Comparison of ENCODE assay signal across 8 cellular contexts in genomic region chr12:56299308-56299852, GRCh38. TPM values are rescaled to one million over a fixed set of nuclear protein-coding genes. Genes with fewer than 3 reads are reported as not detected.
A peak's percentile ranks its signal among the peaks of the same experiment; 100 is the strongest.
DNase-seq lines count a peak whose midpoint lies in the region; ATAC-seq, FAIRE-seq and TF ChIP-seq lines count a peak whose summit lies in the region.

No MANE protein-coding gene starts in this region.

- H4K5ac ChIP-seq in H1 (ENCODE audit: insufficient read length, low read depth, low read length) = no peak overlapping the region

- peaks cover 50% of the 10 kb centered on the region for H3K4me1 Mint-ChIP-seq in CD14-positive monocyte
- peaks cover 39% of the 10 kb centered on the region for H3K4me1 Mint-ChIP-seq in T-helper 2 cell treated with Interferon-gamma antibody and Interleukin-4, amounts not matched to agents 5 μg/mL and 100 μg/mL, for 36 hours (ENCODE audit: low read depth)

- intact Hi-C loops in CD14-positive monocyte (cut with micrococcal nuclease) = no loop called here
- intact Hi-C loops in uterus (cut with DNase I; ENCODE audit: low total_unique reads) = no loop called here

- peak overlapping the region; percentile 95 to 99 (median 96) for H3K4me3 ChIP-seq in H1 (ENCODE audit: extremely low read depth in 1 of 4, insufficient read depth in 2 of 4, low read depth in 3 of 4, low read length in 4 of 4)
- peak overlapping the region; percentile 90 to 97 for H3K4me3 ChIP-seq in muscle layer of duodenum (ENCODE audit: low read depth in 1 of 2, low read length in 2 of 2)
- peak overlapping the region; percentile 85 to 86 for H3K4me3 ChIP-seq in uterus

- TF ChIP-seq EP300 in H1 (IDR thresholded peaks at IDR 0.05; ENCODE audit: borderline replicate concordance in 1 of 2, low read depth in 2 of 2, low read length in 2 of 2) = no peak

- H3K36me3 Mint-ChIP-seq in CD14-positive monocyte = peaks cover 9 to 29% of the 10 kb centered on the region in 2 donors
- peaks cover 32% of the 10 kb centered on the region for H3K36me3 Mint-ChIP-seq in T-helper 2 cell treated with Interferon-gamma antibody and Interleukin-4, amounts not matched to agents 5 μg/mL and 100 μg/mL, for 36 hours (ENCODE audit: low read depth)

- H3K18ac ChIP-seq in H1 (ENCODE audit: extremely low read depth, low read length) = 0 out of 2 replicates have a peak overlapping the region, but pooled peaks have one; percentile 9

- POLR2A ChIA-PET in H1 (lab: Charles Lee; ENCODE audit: partially characterized antibody) = interaction anchor here (1.0 to 2.1 kb wide), 10 partner anchors 19 to 182 kb away, joined by 3 to 14 read pairs (median 4); partner anchors contain the start of genes ANKRD52, COQ10A, IL23A and PAN2

- H2BK15ac ChIP-seq in H1 (ENCODE audit: low read length) = no peak overlapping the region

- TF ChIP-seq CTCF in CD14-positive monocyte (IDR thresholded peaks at IDR 0.05) (no peak), H1 (IDR thresholded peaks at IDR 0.05; ENCODE audit: control extremely low read depth in 1 of 3, insufficient read depth in 1 of 3, low read depth in 1 of 3, low read length in 3 of 3) (no peak), uterus (IDR thresholded peaks at IDR 0.05) (no peak)

- ATAC-seq in HG02885 (IDR thresholded peaks at IDR 0.05; ENCODE audit: poor library complexity, unreplicated experiment) = peak; percentile 9

- no peak overlapping the region for H4K91ac ChIP-seq in H1 (replicated peaks; ENCODE audit: insufficient read length, low read length)

- H3K27ac ChIP-seq in H1 (ENCODE audit: low read depth, low read length) (peak overlapping the region; percentile 45; the same call in 1 of the 2 replicates), muscle layer of duodenum (ENCODE audit: low read length) (peak overlapping the region; percentile 87), uterus (peak overlapping the region; percentile 87 to 93)

- no peak for TF ChIP-seq RAD21 in H1 (IDR thresholded peaks at IDR 0.05 in 1 of 2, conservative IDR thresholded peaks at IDR 0.05 in 1 of 2; ENCODE audit: low read depth in 2 of 2, low read length in 2 of 2)

- H3K56ac ChIP-seq in H1 (replicated peaks; ENCODE audit: insufficient read length, low read depth, low read length) = peak overlapping the region; percentile 24

- no peak overlapping the region for H2AFZ ChIP-seq in H1 (ENCODE audit: low read length)

- H3K27me3 ChIP-seq in H1 (replicated peaks in 1 of 4; ENCODE audit: control insufficient read depth in 3 of 4, extremely low read depth in 1 of 4, insufficient read depth in 3 of 4, low read length in 3 of 4) (no peaks in the 10 kb centered on the region), muscle layer of duodenum (ENCODE audit: low read depth, low read length) (no peaks in the 10 kb centered on the region), uterus (no peaks in the 10 kb centered on the region)

- no peaks in the 10 kb centered on the region for H3K9me3 Mint-ChIP-seq in CD14-positive monocyte
- no peaks in the 10 kb centered on the region for H3K9me3 Mint-ChIP-seq in T-helper 2 cell treated with Interferon-gamma antibody and Interleukin-4, amounts not matched to agents 5 μg/mL and 100 μg/mL, for 36 hours

- H3K9ac ChIP-seq in H1 (replicated peaks in 1 of 4; ENCODE audit: extremely low read depth in 1 of 4, low read depth in 3 of 4, low read length in 3 of 4) = peak overlapping the region; percentile 65 to 75 (median 68)

- DNase-seq in CD14-positive monocyte (ENCODE audit: low spot score) = no peak
- peak; percentile 12 for DNase-seq in T-helper 2 cell treated with Interferon-gamma antibody and Interleukin-4, amounts not matched to agents 5 μg/mL and 100 μg/mL, for 36 hours (ENCODE audit: low spot score)
- peak in 1 of 2 experiments; percentile 46 for DNase-seq in H1 (ENCODE audit: low read depth in 1 of 2, low spot score in 2 of 2)
- no peak for DNase-seq in uterus
- DNase-seq in OCI-M2 (lab: John Stamatoyannopoulos, UW; ENCODE audit: unreplicated experiment) = no peak
- no peak for DNase-seq in NCI-H2029 (lab: John Stamatoyannopoulos, UW)

- H3K4me3 Mint-ChIP-seq in CD14-positive monocyte = peak overlapping the region; percentile 93 to 98
- H3K4me3 Mint-ChIP-seq in T-helper 2 cell treated with Interferon-gamma antibody and Interleukin-4, amounts not matched to agents 5 μg/mL and 100 μg/mL, for 36 hours = peak overlapping the region; percentile 98

- WGBS in H1 (ENCODE audit: extremely low coverage in 1 of 2, insufficient coverage in 1 of 2, insufficient read length in 1 of 2, insufficient replicate concordance in 2 of 2, low coverage in 1 of 2, low lambda C conversion rate in 2 of 2, missing lambda C conversion rate in 1 of 2), 2 experiments = 26% methylated on average over 10 of the region's 10 CpGs; no CpG with 5 or more reads in 1 of the 2 experiments

- H2BK12ac ChIP-seq in H1 (ENCODE audit: low read depth, low read length) = no peak overlapping the region

- H3K27me3 Mint-ChIP-seq in CD14-positive monocyte (ENCODE audit: low read depth in 3 of 3) = peaks cover 0 to 2% (median 0%) of the 10 kb centered on the region in 3 donors
- H3K27me3 Mint-ChIP-seq in T-helper 2 cell treated with Interferon-gamma antibody and Interleukin-4, amounts not matched to agents 5 μg/mL and 100 μg/mL, for 36 hours (ENCODE audit: low read depth) = no peaks in the 10 kb centered on the region

- TF ChIP-seq POLR2A in H1 (IDR thresholded peaks at IDR 0.05; ENCODE audit: control extremely low read depth in 1 of 2, low read depth in 2 of 2, low read length in 2 of 2) = peak in 1 of 2 experiments; percentile 40; a peak in 1 of 3 replicates
- TF ChIP-seq POLR2A in uterus (IDR thresholded peaks at IDR 0.05) = no peak

- CTCF ChIA-PET in H1 (lab: Charles Lee; ENCODE audit: partially characterized antibody) = interaction anchor here (0.9 to 1.1 kb wide), 2 partner anchors 23 to 46 kb away, joined by 3 to 4 read pairs; no protein-coding TSS in a partner anchor

- H2BK120ac ChIP-seq in H1 (replicated peaks; ENCODE audit: low read depth, low read length) = no peak overlapping the region

- H3K79me1 ChIP-seq in H1 (ENCODE audit: low read depth, low read length) = no peaks in the 10 kb centered on the region

- H4K20me1 ChIP-seq in H1 (replicated peaks in 1 of 2; ENCODE audit: control insufficient read depth in 1 of 2, insufficient read depth in 2 of 2, low read length in 2 of 2) = peaks cover 0 to 2% of the 10 kb centered on the region in 2 experiments

- H2BK5ac ChIP-seq in H1 (ENCODE audit: low read depth, low read length) = 0 out of 2 replicates have a peak overlapping the region, but pooled peaks have one; percentile 69

- H3K14ac ChIP-seq in H1 (ENCODE audit: insufficient read length) = no peak overlapping the region

- H2BK20ac ChIP-seq in H1 (ENCODE audit: low read length) = no peak overlapping the region

- H3K36me3 ChIP-seq in H1 (ENCODE audit: control insufficient read depth in 2 of 4, insufficient read depth in 4 of 4, low read length in 3 of 4) (peaks cover 0 to 5% (median 3%) of the 10 kb centered on the region in 4 experiments; a peak in 3 of 8 replicates), muscle layer of duodenum (ENCODE audit: control insufficient read depth in 1 of 2, insufficient read depth in 2 of 2, low read length in 2 of 2) (peaks cover 0 to 3% of the 10 kb centered on the region in 2 donors), uterus (no peaks in the 10 kb centered on the region)

- H3K23ac ChIP-seq in H1 (ENCODE audit: insufficient read length) = no peak overlapping the region

- FAIRE-seq in H1 (lab: Jason Lieb, UNC) = no peak

- H3K9me3 ChIP-seq in H1 (ENCODE audit: insufficient read depth in 2 of 2, low read depth in 1 of 2, low read length in 1 of 2) = no peaks in the 10 kb centered on the region
- H3K9me3 ChIP-seq in muscle layer of duodenum (ENCODE audit: control insufficient read depth in 1 of 2, low read length in 2 of 2) = no peaks in the 10 kb centered on the region
- no peaks in the 10 kb centered on the region for H3K9me3 ChIP-seq in uterus

- H3K4me1 ChIP-seq in H1 (replicated peaks in 1 of 4; ENCODE audit: control insufficient read depth in 3 of 4, insufficient read depth in 4 of 4, low read length in 3 of 4) (peaks cover 0 to 9% (median 2%) of the 10 kb centered on the region in 4 experiments; a peak in 4 of 7 replicates), muscle layer of duodenum (ENCODE audit: control insufficient read depth in 1 of 2, insufficient read depth in 2 of 2, low read length in 2 of 2) (peaks cover 13 to 56% of the 10 kb centered on the region in 2 donors), uterus (peaks cover 0 to 10% of the 10 kb centered on the region in 2 donors)

- peaks cover 12 to 38% of the 10 kb centered on the region in 2 experiments for H3K79me2 ChIP-seq in H1 (ENCODE audit: control insufficient read depth in 1 of 2, insufficient read depth in 2 of 2, low read length in 2 of 2)

- H4K8ac ChIP-seq in H1 (ENCODE audit: extremely low read depth, insufficient read depth, low read length) = peak overlapping the region; percentile 46; the same call in 1 of the 2 replicates

- H2AK5ac ChIP-seq in H1 (ENCODE audit: low read depth, low read length) = no peak overlapping the region

- no peak overlapping the region for H3K4ac ChIP-seq in H1 (replicated peaks; ENCODE audit: insufficient read length, low read depth, low read length)

- H3K23me2 ChIP-seq in H1 (ENCODE audit: low read depth, low read length) = peaks cover 3% of the 10 kb centered on the region; the same call in 1 of the 2 replicates

- H3K4me2 ChIP-seq in H1 (ENCODE audit: insufficient read depth in 1 of 2, low read depth in 2 of 2, low read length in 2 of 2) = peak overlapping the region; percentile 82 to 90

- H3K27ac Mint-ChIP-seq in CD14-positive monocyte = peak overlapping the region; percentile 94 to 97 (median 97)
- H3K27ac Mint-ChIP-seq in T-helper 2 cell treated with Interferon-gamma antibody and Interleukin-4, amounts not matched to agents 5 μg/mL and 100 μg/mL, for 36 hours = peak overlapping the region; percentile 96

RNA-seq across cellular contexts. Expression of gene CS, which starts 0.8 kb away (rescaled TPM):
- 10 to 100 TPM; 55.7 to 86.1 TPM for polyA plus RNA-seq in CD14-positive monocyte
- total RNA-seq in H1 (2021; fragmentation: NEBNext Ultra II Directional; extraction: Animal tissue kit (Norgen Biotek cat#: 25700)) = 238 and 243 TPM in 2 replicates
- polyA plus RNA-seq in H1 (2011; rRNA removed) = 82.4 and 96.6 TPM in 2 replicates
- polyA plus RNA-seq in H1 (2011; cell fraction: cytosol; rRNA removed) = 77.5 TPM
- polyA plus RNA-seq in H1 (2011; cell fraction: nucleus; rRNA removed) = 99.6 TPM
- 136 to 173 TPM (median 157 TPM) in 4 replicates for polyA plus RNA-seq in H1 (2012, experiment 1 of 2)
- polyA plus RNA-seq in H1 (2012, experiment 2 of 2) = 85.2 TPM
- polyA plus RNA-seq in H1 (2013, experiment 1 of 2) = 113 TPM
- polyA plus RNA-seq in H1 (2013, experiment 2 of 2) = 107 TPM
- 145 and 180 TPM in 2 replicates for polyA minus RNA-seq in H1 (2011; rRNA and poly(A)+ RNA removed)
- 183 TPM for polyA minus RNA-seq in H1 (2011; cell fraction: cytosol; rRNA and poly(A)+ RNA removed)
- polyA minus RNA-seq in H1 (2011; cell fraction: nucleus; rRNA and poly(A)+ RNA removed) = 126 TPM
- total RNA-seq in uterus = 100 to 1,000 TPM in 1 of 4 donors, 10 to 100 TPM in 3; 40.0 to 157 (median 72.8) TPM

RNA-seq across cellular contexts. Expression of gene CNPY2, which starts 16.4 kb away (rescaled TPM):
- polyA plus RNA-seq in CD14-positive monocyte = 100 to 1,000 TPM; 121 to 122 TPM
- 195 and 203 TPM in 2 replicates for total RNA-seq in H1 (2021; fragmentation: NEBNext Ultra II Directional; extraction: Animal tissue kit (Norgen Biotek cat#: 25700))
- polyA plus RNA-seq in H1 (2011; rRNA removed) = 222 and 281 TPM in 2 replicates
- 271 TPM for polyA plus RNA-seq in H1 (2011; cell fraction: cytosol; rRNA removed)
- 153 TPM for polyA plus RNA-seq in H1 (2011; cell fraction: nucleus; rRNA removed)
- polyA plus RNA-seq in H1 (2012, experiment 1 of 2) = 233 to 359 TPM (median 237 TPM) in 4 replicates
- polyA plus RNA-seq in H1 (2012, experiment 2 of 2) = 156 TPM
- 307 TPM for polyA plus RNA-seq in H1 (2013, experiment 1 of 2)
- polyA plus RNA-seq in H1 (2013, experiment 2 of 2) = 332 TPM
- polyA minus RNA-seq in H1 (2011; rRNA and poly(A)+ RNA removed) = 158 and 191 TPM in 2 replicates
- 66.9 TPM for polyA minus RNA-seq in H1 (2011; cell fraction: cytosol; rRNA and poly(A)+ RNA removed)
- 67.8 TPM for polyA minus RNA-seq in H1 (2011; cell fraction: nucleus; rRNA and poly(A)+ RNA removed)
- total RNA-seq in uterus = 10 to 100 TPM; 33.5 to 83.5 (median 67.3) TPM

RNA-seq across cellular contexts. Expression of gene COQ10A, which starts 32.6 kb away (rescaled TPM):
- polyA plus RNA-seq in CD14-positive monocyte = 1 to 10 TPM; 1.7 to 2.0 TPM
- 21.8 and 22.8 TPM in 2 replicates for total RNA-seq in H1 (2021; fragmentation: NEBNext Ultra II Directional; extraction: Animal tissue kit (Norgen Biotek cat#: 25700))
- 39.5 and 42.9 TPM in 2 replicates for polyA plus RNA-seq in H1 (2011; rRNA removed)
- polyA plus RNA-seq in H1 (2011; cell fraction: cytosol; rRNA removed) = 53.3 TPM
- 48.1 TPM for polyA plus RNA-seq in H1 (2011; cell fraction: nucleus; rRNA removed)
- 24.5 to 27.2 TPM (median 25.7 TPM) in 4 replicates for polyA plus RNA-seq in H1 (2012, experiment 1 of 2)
- polyA plus RNA-seq in H1 (2012, experiment 2 of 2) = 19.3 TPM
- 22.4 TPM for polyA plus RNA-seq in H1 (2013, experiment 1 of 2)
- 20.7 TPM for polyA plus RNA-seq in H1 (2013, experiment 2 of 2)
- polyA minus RNA-seq in H1 (2011; rRNA and poly(A)+ RNA removed) = 28.1 and 29.9 TPM in 2 replicates
- polyA minus RNA-seq in H1 (2011; cell fraction: cytosol; rRNA and poly(A)+ RNA removed) = 13.4 TPM
- polyA minus RNA-seq in H1 (2011; cell fraction: nucleus; rRNA and poly(A)+ RNA removed) = 21.5 TPM
- 10 to 100 TPM in 3 of 4 donors, 1 to 10 TPM in 1; 2.1 to 28.9 (median 15.2) TPM for total RNA-seq in uterus

RNA-seq across cellular contexts. Expression of gene PAN2, which starts 34.4 kb away (rescaled TPM):
- polyA plus RNA-seq in CD14-positive monocyte = 10 to 100 TPM in 1 of 2 donors, 1 to 10 TPM in 1; 8.8 to 16.0 TPM
- total RNA-seq in H1 (2021; fragmentation: NEBNext Ultra II Directional; extraction: Animal tissue kit (Norgen Biotek cat#: 25700)) = 30.5 and 36.7 TPM in 2 replicates
- polyA plus RNA-seq in H1 (2011; rRNA removed) = 29.6 and 37.1 TPM in 2 replicates
- polyA plus RNA-seq in H1 (2011; cell fraction: cytosol; rRNA removed) = 31.4 TPM
- polyA plus RNA-seq in H1 (2011; cell fraction: nucleus; rRNA removed) = 207 TPM
- 33.7 to 38.9 TPM (median 37.7 TPM) in 4 replicates for polyA plus RNA-seq in H1 (2012, experiment 1 of 2)
- 4.7 TPM for polyA plus RNA-seq in H1 (2012, experiment 2 of 2)
- 18.8 TPM for polyA plus RNA-seq in H1 (2013, experiment 1 of 2)
- 18.6 TPM for polyA plus RNA-seq in H1 (2013, experiment 2 of 2)
- polyA minus RNA-seq in H1 (2011; rRNA and poly(A)+ RNA removed) = 37.2 and 42.7 TPM in 2 replicates
- polyA minus RNA-seq in H1 (2011; cell fraction: cytosol; rRNA and poly(A)+ RNA removed) = 15.8 TPM
- 69.2 TPM for polyA minus RNA-seq in H1 (2011; cell fraction: nucleus; rRNA and poly(A)+ RNA removed)
- total RNA-seq in uterus = 100 to 1,000 TPM in 1 of 4 donors, 10 to 100 TPM in 3; 33.2 to 104 (median 50.6) TPM

RNA-seq across cellular contexts. Expression of gene IL23A, which starts 39.3 kb away (rescaled TPM):
- 1 to 10 TPM; 1.0 to 1.6 TPM for polyA plus RNA-seq in CD14-positive monocyte
- total RNA-seq in H1 (2021; fragmentation: NEBNext Ultra II Directional; extraction: Animal tissue kit (Norgen Biotek cat#: 25700)) = 1.4 and 2.3 TPM in 2 replicates
- polyA plus RNA-seq in H1 (2011; rRNA removed) = 2.6 and 3.6 TPM in 2 replicates
- 2.3 TPM for polyA plus RNA-seq in H1 (2011; cell fraction: cytosol; rRNA removed)
- 3.0 TPM for polyA plus RNA-seq in H1 (2011; cell fraction: nucleus; rRNA removed)
- polyA plus RNA-seq in H1 (2012, experiment 1 of 2) = 1.7 to 2.7 TPM (median 2.1 TPM) in 4 replicates
- 2.6 TPM for polyA plus RNA-seq in H1 (2012, experiment 2 of 2)
- polyA plus RNA-seq in H1 (2013, experiment 1 of 2) = 2.9 TPM
- polyA plus RNA-seq in H1 (2013, experiment 2 of 2) = 3.7 TPM
- 0.85 and 1.1 TPM in 2 replicates for polyA minus RNA-seq in H1 (2011; rRNA and poly(A)+ RNA removed)
- not detected for polyA minus RNA-seq in H1 (2011; cell fraction: cytosol; rRNA and poly(A)+ RNA removed)
- 1.3 TPM for polyA minus RNA-seq in H1 (2011; cell fraction: nucleus; rRNA and poly(A)+ RNA removed)
- under 1 TPM in 1 of 4 donors, not detected in 3; 0.97 TPM for total RNA-seq in uterus
